8 cellular contexts compared by ENCODE assay signal in genomic region chr2:3575534-3576324, GRCh38. TPM values are rescaled to one million over a fixed set of nuclear protein-coding genes. Genes with fewer than 3 reads are reported as not detected.
DNase-seq lines count a peak whose midpoint lies in the region; ATAC-seq, FAIRE-seq and TF ChIP-seq lines count a peak whose summit lies in the region.

No MANE protein-coding gene starts in this region.

- 1 to 3% methylated on average over 8 to 53 of the region's 54 CpGs for WGBS in body of pancreas, 2 donors

- in situ Hi-C loops in SK-MEL-5 (cut with HindIII; ENCODE audit: low pct_unique_long_range_greater_than_20kb, low sequenced_read_pairs): no loop called here

- no peaks in the 10 kb centered on the region for H3K9me3 ChIP-seq in body of pancreas

- H3K4me1 ChIP-seq in body of pancreas: peaks cover 42% of the 10 kb centered on the region

- H3K27me3 ChIP-seq in body of pancreas: no peaks in the 10 kb centered on the region

- intact Hi-C loops in body of pancreas (cut with DNase I) (no loop called here), left colon (cut with DNase I, micrococcal nuclease) (no loop called here), posterior vena cava (cut with DNase I) (no loop called here)

- no peak for TF ChIP-seq CTCF in body of pancreas (IDR thresholded peaks at IDR 0.05)

- DNase-seq in SK-MEL-5 (ENCODE audit: low read depth, low spot score): peak; percentile 17
- DNase-seq in body of pancreas: peak in 3 of 4 donors; percentile 9 to 25 (median 16)
- DNase-seq in left colon: peak in 1 of 2 donors; percentile 39
- DNase-seq in stimulated activated CD8-positive, alpha-beta memory T cell treated with anti-CD3 and anti-CD28 coated beads, Interleukin-4, amount 100 ng/mL, for 48 hours: peak; percentile 53
- no peak for DNase-seq in posterior vena cava (ENCODE audit: low spot score)
- DNase-seq in GM19239 (ENCODE audit: insufficient read length, low spot score): no peak

- H3K27ac ChIP-seq in body of pancreas: peak overlapping the region; percentile 82 to 91 (median 90)

- ATAC-seq in GM18861 (IDR thresholded peaks at IDR 0.05; ENCODE audit: unreplicated experiment): peak; percentile 6
- ATAC-seq in HG02884 (IDR thresholded peaks at IDR 0.05; ENCODE audit: unreplicated experiment): peak; percentile 16
- peak; percentile 11 for ATAC-seq in body of pancreas
- ATAC-seq in left colon: peak; percentile 62

- H3K36me3 ChIP-seq in body of pancreas (replicated peaks in 1 of 2; ENCODE audit: insufficient read depth in 1 of 2, low read depth in 2 of 2): peaks cover 0 to 15% of the 10 kb centered on the region in 2 donors

- H3K4me3 ChIP-seq in body of pancreas: peak overlapping the region; percentile 90 to 98

- FAIRE-seq in GM19239 (lab: Jason Lieb, UNC): no peak

- no peak for TF ChIP-seq POLR2A in body of pancreas (IDR thresholded peaks at IDR 0.05)

RNA-seq across cellular contexts. Expression of gene RPS7, which starts 0.7 kb away (rescaled TPM):
- total RNA-seq in SK-MEL-5 (2014; rRNA removed; shearing (Covaris generic)): 4,223 and 4,897 TPM in 2 replicates
- 2,291 and 2,329 TPM in 2 replicates for polyA plus RNA-seq in SK-MEL-5 (2015; cell fraction: cytosol; rRNA removed)
- 933 and 1,213 TPM in 2 replicates for polyA plus RNA-seq in SK-MEL-5 (2015; cell fraction: nucleus; rRNA removed)
- total RNA-seq in body of pancreas: 1,000 to 10,000 TPM; 1,861 to 2,092 TPM
- 100 to 1,000 TPM; 894 to 955 TPM for total RNA-seq in left colon
- 1,000 to 10,000 TPM; 1,084 to 1,219 TPM for total RNA-seq in posterior vena cava

RNA-seq across cellular contexts. Expression of gene RNASEH1, which starts 17.6 kb away (rescaled TPM):
- 45.2 and 47.9 TPM in 2 replicates for total RNA-seq in SK-MEL-5 (2014; rRNA removed; shearing (Covaris generic))
- polyA plus RNA-seq in SK-MEL-5 (2015; cell fraction: cytosol; rRNA removed): 47.7 and 54.4 TPM in 2 replicates
- polyA plus RNA-seq in SK-MEL-5 (2015; cell fraction: nucleus; rRNA removed): 37.0 and 39.5 TPM in 2 replicates
- 10 to 100 TPM; 10.1 to 11.2 TPM for total RNA-seq in body of pancreas
- 10 to 100 TPM; 14.4 to 14.7 TPM for total RNA-seq in left colon
- 10 to 100 TPM; 20.7 to 23.9 TPM for total RNA-seq in posterior vena cava

RNA-seq across cellular contexts. Expression of gene COLEC11, which starts 19.2 kb away (rescaled TPM):
- not detected in 2 replicates for total RNA-seq in SK-MEL-5 (2014; rRNA removed; shearing (Covaris generic))
- 0.24 TPM in 1 of 2 replicates, not detected in the other for polyA plus RNA-seq in SK-MEL-5 (2015; cell fraction: cytosol; rRNA removed)
- not detected in 2 replicates for polyA plus RNA-seq in SK-MEL-5 (2015; cell fraction: nucleus; rRNA removed)
- total RNA-seq in body of pancreas (10 to 100 TPM; 11.5 to 15.3 TPM), left colon (1 to 10 TPM in 1 of 2 donors, under 1 TPM in 1; 0.85 to 1.2 TPM), posterior vena cava (1 to 10 TPM in 1 of 2 donors, under 1 TPM in 1; 0.71 to 3.8 TPM)

RNA-seq across cellular contexts. Expression of gene ADI1, which starts 56.4 kb away (rescaled TPM):
- 63.4 and 68.1 TPM in 2 replicates for total RNA-seq in SK-MEL-5 (2014; rRNA removed; shearing (Covaris generic))
- polyA plus RNA-seq in SK-MEL-5 (2015; cell fraction: cytosol; rRNA removed): 59.8 and 67.8 TPM in 2 replicates
- 18.0 and 20.8 TPM in 2 replicates for polyA plus RNA-seq in SK-MEL-5 (2015; cell fraction: nucleus; rRNA removed)
- total RNA-seq in body of pancreas: 10 to 100 TPM; 18.8 to 22.3 TPM
- total RNA-seq in left colon: 100 to 1,000 TPM in 1 of 2 donors, 10 to 100 TPM in 1; 64.3 to 105 TPM
- 10 to 100 TPM; 29.5 to 43.2 TPM for total RNA-seq in posterior vena cava

Comparison
In these comparisons a context has a peak if more than half of its experiments do, and no peak if none do; other contexts are left out.
1. ATAC-seq: peak in every context shown above with its lines; median percentile 62 in left colon; 16 in HG02884; 11 in body of pancreas; 6 in GM18861.
2. DNase-seq: peak in SK-MEL-5 (single experiment), body of pancreas (3 of 4) and stimulated activated CD8-positive, alpha-beta memory T cell treated with anti-CD3 and anti-CD28 coated beads, Interleukin-4, amount 100 ng/mL, for 48 hours (single experiment); none in posterior vena cava (single experiment) and GM19239 (single experiment).